In genomic region chr4:38957947-38958346, GRCh38 we compare ENCODE assay signal across 12 cellular contexts.
"Had no signal": no experiment of that assay in that cellular context is flagged by ENCODE, and none has a peak within 500 bp of the region (broad histone marks: within the 10 kb centered on the region; RNA-seq: fewer than 3 reads in every experiment).

No MANE protein-coding gene starts in this region.

- H3K27ac ChIP-seq: breast epithelium, SJSA1, testis, upper lobe of right lung, VCaP had no signal

- H3K4me1 ChIP-seq: breast epithelium, testis, upper lobe of right lung had no signal

- H3K4me3 Mint-ChIP-seq: endodermal cell, neural crest cell had no signal

- ATAC-seq: upper lobe of right lung had no signal

- H3K4me3 ChIP-seq: breast epithelium, ovary, SJSA1, testis, upper lobe of right lung had no signal

- H3K9me3 Mint-ChIP-seq: endodermal cell had no signal

- DNase-seq: anterior cingulate cortex; endodermal cell; hypothalamus; ovary; stimulated activated naive CD4-positive, alpha-beta T cell treated with Interleukin-2 at 50 U/mL for 16 hours; SW 1271; testis; upper lobe of right lung had no signal

- H3K9me3 ChIP-seq: breast epithelium, ovary, SJSA1, testis, upper lobe of right lung had no signal

- H3K27ac Mint-ChIP-seq: endodermal cell had no signal

- H3K4me1 Mint-ChIP-seq: endodermal cell had no signal

- H3K36me3 ChIP-seq: breast epithelium, ovary, SJSA1, upper lobe of right lung had no signal

- H3K27me3 ChIP-seq: breast epithelium, ovary, SJSA1, testis, upper lobe of right lung had no signal
